In genomic region chr1:109427171-109427467, GRCh38 we compare ENCODE assay signal across 1 cellular context.
TF ChIP-seq lines count a peak whose summit lies in the region.

No MANE protein-coding gene starts in this region.

TF ChIP-seq in GM23338, 12 proteins besides CTCF, POLR2A, EP300 and RAD21 (continued from another document):
- no peak for TF ChIP-seq ZNF462 (CRISPR knock-in tag; IDR thresholded peaks at IDR 0.05)
- TF ChIP-seq ZNF331 (CRISPR knock-in tag; IDR thresholded peaks at IDR 0.05; ENCODE audit: low read depth), result no peak
- TF ChIP-seq REST (IDR thresholded peaks at IDR 0.05; ENCODE audit: unreplicated experiment), result no peak
- TF ChIP-seq CREB1 (CRISPR knock-in tag; IDR thresholded peaks at IDR 0.05; ENCODE audit: low read depth), result no peak
TF ChIP-seq in GM23338: peak in this region for 0.
